ENCODE assay signal across 1 cellular context in genomic region chr7:156697283-156697682, GRCh38. TPM values are rescaled to one million over a fixed set of nuclear protein-coding genes. Genes with fewer than 3 reads are reported as not detected.
"Had no signal": no experiment of that assay in that cellular context is flagged by ENCODE, and none has a peak within 500 bp of the region (broad histone marks: within the 10 kb centered on the region; RNA-seq: fewer than 3 reads in every experiment).

No MANE protein-coding gene starts in this region.

RNA-seq across cellular contexts. Expression of gene RNF32, which starts 56.7 kb away (rescaled TPM):
- total RNA-seq: HepG2 had no signal
- polyA plus RNA-seq: HepG2 had no signal
